ENCODE assay signal across 8 cellular contexts in genomic region chr13:43303040-43303729, GRCh38.
A peak's percentile ranks its signal among the peaks of the same experiment; 100 is the strongest.
DNase-seq lines count a peak whose midpoint lies in the region; ATAC-seq and TF ChIP-seq lines count a peak whose summit lies in the region.

No MANE protein-coding gene starts in this region.

- H3K4me3 ChIP-seq in fibroblast of villous mesenchyme (ENCODE audit: low read depth, low read length) (no peak overlapping the region), ovary (no peak overlapping the region)

- TF ChIP-seq POLR2A in ovary (IDR thresholded peaks at IDR 0.05) = no peak

- 8 to 11% (median 8%) methylated on average over 5 of the region's 5 CpGs for WGBS in ovary, 3 donors

- H3K27me3 ChIP-seq in ovary = no peaks in the 10 kb centered on the region

- no peaks in the 10 kb centered on the region for H3K36me3 ChIP-seq in ovary

- peak; percentile 58 for TF ChIP-seq CTCF in fibroblast of villous mesenchyme (IDR thresholded peaks at IDR 0.05; ENCODE audit: insufficient read depth, low read depth, low read length)
- peak in 1 of 3 donors; percentile 26 for TF ChIP-seq CTCF in ovary (IDR thresholded peaks at IDR 0.05)

- peak; percentile 69 for ATAC-seq in GM18502 (IDR thresholded peaks at IDR 0.05; ENCODE audit: poor library complexity, unreplicated experiment)
- ATAC-seq in GM21367 (IDR thresholded peaks at IDR 0.05; ENCODE audit: unreplicated experiment) = no peak

- in situ Hi-C loops in KBM-7 (cut with MboI; ENCODE audit: low pct_unique_long_range_greater_than_20kb, low sequenced_read_pairs) = no loop called here

- intact Hi-C loops in ovary (cut with DNase I) = loop anchor here in 2 of 4 donors (10.0 kb wide), 1 partner anchor 482 kb away; the partner anchor contains the start of gene ENOX1 (in 2 of the 2)

- DNase-seq in AG08395 (ENCODE audit: low spot score) (peak; percentile 60), KBM-7 (peak; percentile 44), SKM-1 (lab: John Stamatoyannopoulos, UW; ENCODE audit: unreplicated experiment) (peak; percentile 17), fibroblast of villous mesenchyme (ENCODE audit: low read depth) (peak; percentile 84), ovary (peak; percentile 41 to 74 (median 58)), NK-92 (lab: John Stamatoyannopoulos, UW; ENCODE audit: unreplicated experiment) (no peak)

- peaks cover 13% of the 10 kb centered on the region for H3K4me1 ChIP-seq in ovary (ENCODE audit: insufficient read depth)

- no peaks in the 10 kb centered on the region for H3K9me3 ChIP-seq in ovary

- no peak for TF ChIP-seq EP300 in ovary (IDR thresholded peaks at IDR 0.05)

- peak overlapping the region in 1 of 2 donors; percentile 32 for H3K27ac ChIP-seq in ovary
